ENCODE assay signal across 11 cellular contexts in genomic region chr6:75280131-75280855, GRCh38. TPM values are rescaled to one million over a fixed set of nuclear protein-coding genes. Genes with fewer than 3 reads are reported as not detected.
DNase-seq lines count a peak whose midpoint lies in the region; ATAC-seq and TF ChIP-seq lines count a peak whose summit lies in the region.
"Had no signal": no experiment of that assay in that cellular context is flagged by ENCODE, and none has a peak within 500 bp of the region (broad histone marks: within the 10 kb centered on the region; RNA-seq: fewer than 3 reads in every experiment).

No MANE protein-coding gene starts in this region.

- no peaks in the 10 kb centered on the region for H3F3A ChIP-seq in Loucy (ENCODE audit: low read depth)

- no peak overlapping the region for H3K27ac ChIP-seq in endodermal cell (ENCODE audit: low read depth, low read length)

- H3K9me2 ChIP-seq in Loucy (replicated peaks; ENCODE audit: low read depth, low read length) = no peaks in the 10 kb centered on the region

- H3K9ac ChIP-seq in Loucy (ENCODE audit: low read depth, low read length, poor library complexity, severe bottlenecking) = peak overlapping the region; percentile 87
- peak overlapping the region; percentile 0 for H3K9ac ChIP-seq in endodermal cell (ENCODE audit: extremely low read depth, low read length, poor library complexity, severe bottlenecking)

- H3K36me3 Mint-ChIP-seq in endodermal cell (ENCODE audit: low read depth) (peaks cover 3% of the 10 kb centered on the region), nephron (ENCODE audit: low read depth) (peaks cover 11% of the 10 kb centered on the region)

- H4K20me1 ChIP-seq in Loucy (ENCODE audit: insufficient read depth, low read length, poor library complexity, severe bottlenecking) = peaks cover 83% of the 10 kb centered on the region

- H3K9me3 ChIP-seq in Loucy (ENCODE audit: insufficient read depth, low read depth, low read length) (no peaks in the 10 kb centered on the region), endodermal cell (ENCODE audit: control insufficient read depth, low read length) (no peaks in the 10 kb centered on the region)

- H3K27ac Mint-ChIP-seq in endodermal cell (peak overlapping the region; percentile 28), nephron (no peak overlapping the region)

- H3K4me3 Mint-ChIP-seq in endodermal cell (no peak overlapping the region), nephron (peak overlapping the region in 2 of 3 experiments; percentile 14 to 29)

- H3K4me1 Mint-ChIP-seq in endodermal cell = peaks cover 44% of the 10 kb centered on the region
- peaks cover 36% of the 10 kb centered on the region for H3K4me1 Mint-ChIP-seq in nephron

- TF ChIP-seq CTCF in Loucy (conservative IDR thresholded peaks at IDR 0.05; ENCODE audit: low read length) = no peak
- no peak for TF ChIP-seq CTCF in endodermal cell (conservative IDR thresholded peaks at IDR 0.05)
- no peak for TF ChIP-seq CTCF in nephron (IDR thresholded peaks at IDR 0.05; ENCODE audit: unreplicated experiment in 3 of 3)

- H3K27me3 ChIP-seq in Loucy (ENCODE audit: insufficient read depth, low read length, poor library complexity, severe bottlenecking) (no peaks in the 10 kb centered on the region), endodermal cell (ENCODE audit: control insufficient read depth, insufficient read depth, low read length, poor library complexity, severe bottlenecking) (no peaks in the 10 kb centered on the region)

- no peak for ATAC-seq in GM19351 (IDR thresholded peaks at IDR 0.05; ENCODE audit: unreplicated experiment)
- no peak for ATAC-seq in HG02870 (IDR thresholded peaks at IDR 0.05; ENCODE audit: unreplicated experiment)
- ATAC-seq: left cardiac atrium had no signal

- WGBS in endodermal cell (ENCODE audit: insufficient coverage in 1 of 2, insufficient read length in 1 of 2), 2 experiments = 91% methylated on average over 4 of the region's 4 CpGs; no CpG with 5 or more reads in 1 of the 2 experiments

- DNase-seq in EH (ENCODE audit: low read depth) = peak; percentile 30
- no peak for DNase-seq in endodermal cell
- DNase-seq in 8988T = no peak
- no peak for DNase-seq in middle frontal gyrus (ENCODE audit: extremely low spot score, low spot score)
- DNase-seq: activated effector memory CD4-positive, alpha-beta T cell treated with anti-CD3 and anti-CD28 coated beads, Interleukin-2, amount 50 U/mL, for 16 hours; left cardiac atrium; NCI-H1694 had no signal

- peak overlapping the region; percentile 92 for H3K4me3 ChIP-seq in Loucy (ENCODE audit: low read length, poor library complexity, severe bottlenecking)
- H3K4me3 ChIP-seq in endodermal cell (ENCODE audit: low read length) = peak overlapping the region; percentile 86

- H3K36me3 ChIP-seq in Loucy (ENCODE audit: insufficient read depth, low read length) (no peaks in the 10 kb centered on the region), endodermal cell (ENCODE audit: control insufficient read depth, insufficient read depth, low read length) (no peaks in the 10 kb centered on the region)

- H3K27me3 Mint-ChIP-seq in endodermal cell (ENCODE audit: insufficient read depth) (no peaks in the 10 kb centered on the region), nephron (ENCODE audit: low read depth) (no peaks in the 10 kb centered on the region)

- H2AFZ ChIP-seq in Loucy (ENCODE audit: low read length) = no peak overlapping the region

- H3K4me1 ChIP-seq in Loucy (ENCODE audit: insufficient read depth, low read length, poor library complexity, severe bottlenecking) (peaks cover 56% of the 10 kb centered on the region), endodermal cell (ENCODE audit: control insufficient read depth, insufficient read depth, low read length) (peaks cover 2% of the 10 kb centered on the region)

- H3K79me2 ChIP-seq in Loucy (ENCODE audit: insufficient read depth, low read length) = peaks cover 95% of the 10 kb centered on the region

- peak overlapping the region; percentile 74 for H3K4me2 ChIP-seq in Loucy (ENCODE audit: low read depth, low read length, poor library complexity, severe bottlenecking)

- no peaks in the 10 kb centered on the region for H3K9me3 Mint-ChIP-seq in endodermal cell
- H3K9me3 Mint-ChIP-seq in nephron = no peaks in the 10 kb centered on the region

RNA-seq across cellular contexts. Expression of gene TMEM30A, which starts 4.3 kb away (rescaled TPM):
- total RNA-seq in endodermal cell = 10 to 100 TPM; 47.7 to 59.4 TPM
- polyA plus RNA-seq in endodermal cell (2013, experiment 1 of 2) = 70.9 TPM
- polyA plus RNA-seq in endodermal cell (2013, experiment 2 of 2) = 74.4 TPM

RNA-seq across cellular contexts. Expression of gene COX7A2, which starts 36.7 kb away (rescaled TPM):
- total RNA-seq in endodermal cell = 100 to 1,000 TPM; 399 to 472 TPM
- 241 TPM for polyA plus RNA-seq in endodermal cell (2013, experiment 1 of 2)
- polyA plus RNA-seq in endodermal cell (2013, experiment 2 of 2) = 240 TPM
